15 cellular contexts compared by ENCODE assay signal in the genomic region with DNA sequence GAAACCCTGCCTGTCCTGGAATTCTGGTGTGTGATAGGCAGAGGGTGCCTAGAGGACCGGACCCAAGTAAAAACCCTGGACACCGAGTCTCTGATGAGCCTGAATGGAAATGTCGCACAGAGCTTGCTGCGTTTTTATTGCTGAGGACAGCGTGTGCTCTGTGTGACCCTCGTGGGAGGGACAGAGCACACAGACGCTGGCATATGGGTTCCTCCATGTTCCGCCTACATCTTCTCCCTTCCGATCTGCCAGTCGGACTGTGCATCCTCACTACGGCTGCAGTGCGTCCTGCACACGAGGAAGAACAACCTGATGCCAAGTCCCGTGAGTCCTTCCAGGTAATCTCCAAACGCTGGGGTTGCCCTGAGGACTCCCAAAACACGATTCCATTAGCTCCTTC.
DNase-seq lines count a peak whose midpoint lies in the region; ATAC-seq and TF ChIP-seq lines count a peak whose summit lies in the region.
"Had no signal": no experiment of that assay in that cellular context is flagged by ENCODE, and none has a peak within 500 bp of the region (broad histone marks: within the 10 kb centered on the region; RNA-seq: fewer than 3 reads in every experiment).

No MANE protein-coding gene starts in this region.

- ATAC-seq in GM21717 (IDR thresholded peaks at IDR 0.05; ENCODE audit: unreplicated experiment), result no peak
- no peak for ATAC-seq in HG03196 (IDR thresholded peaks at IDR 0.05; ENCODE audit: unreplicated experiment)
- ATAC-seq: effector memory CD8-positive, alpha-beta T cell; mucosa of descending colon had no signal

- no peak overlapping the region for H3K4me3 Mint-ChIP-seq in T-helper 1 cell treated with Interleukin-12 subunit alpha and Interleukin-12 subunit beta and Interleukin-4 antibody, amounts not matched to agents 30 μg/mL and 1 μg/mL, for 36 hours
- H3K4me3 Mint-ChIP-seq: effector memory CD8-positive, alpha-beta T cell had no signal

- H3K4me1 Mint-ChIP-seq in T-helper 1 cell treated with Interleukin-12 subunit alpha and Interleukin-12 subunit beta and Interleukin-4 antibody, amounts not matched to agents 30 μg/mL and 1 μg/mL, for 36 hours (ENCODE audit: low read depth), result peaks cover 18% of the 10 kb centered on the region

- H3K79me2 ChIP-seq in osteoblast (ENCODE audit: insufficient read depth, low read length), result peaks cover 92% of the 10 kb centered on the region

- no peaks in the 10 kb centered on the region for H3K9me3 ChIP-seq in osteoblast (ENCODE audit: low read depth, low read length)
- H3K9me3 ChIP-seq in vagina, result no peaks in the 10 kb centered on the region
- H3K9me3 ChIP-seq: mucosa of descending colon, thyroid gland had no signal

- H3K4me1 ChIP-seq in osteoblast (ENCODE audit: insufficient read depth, low read length) (peaks cover 74% of the 10 kb centered on the region), vagina (peaks cover 29% of the 10 kb centered on the region)

- no peaks in the 10 kb centered on the region for H3K27me3 Mint-ChIP-seq in T-helper 1 cell treated with Interleukin-12 subunit alpha and Interleukin-12 subunit beta and Interleukin-4 antibody, amounts not matched to agents 30 μg/mL and 1 μg/mL, for 36 hours (ENCODE audit: low read depth)
- H3K27me3 Mint-ChIP-seq: effector memory CD8-positive, alpha-beta T cell had no signal

- H3K36me3 ChIP-seq in osteoblast (ENCODE audit: insufficient read depth, low read length), result peaks cover 58% of the 10 kb centered on the region
- H3K36me3 ChIP-seq in vagina, result no peaks in the 10 kb centered on the region

- H3K4me2 ChIP-seq in osteoblast (ENCODE audit: insufficient read depth, low read length), result peak overlapping the region; percentile 78

- TF ChIP-seq CTCF in dorsolateral prefrontal cortex (IDR thresholded peaks at IDR 0.05 in 54 of 56, conservative IDR thresholded peaks at IDR 0.05 in 2 of 56; ENCODE audit: low read depth in 1 of 56, partially characterized antibody in 56 of 56) (no peak), osteoblast (IDR thresholded peaks at IDR 0.05; ENCODE audit: extremely low read depth, low read depth, low read length) (no peak), vagina (IDR thresholded peaks at IDR 0.05) (no peak)

- H3K36me3 Mint-ChIP-seq in T-helper 1 cell treated with Interleukin-12 subunit alpha and Interleukin-12 subunit beta and Interleukin-4 antibody, amounts not matched to agents 30 μg/mL and 1 μg/mL, for 36 hours (ENCODE audit: low read depth), result peaks cover 3% of the 10 kb centered on the region

- H3K4me3 ChIP-seq in dorsolateral prefrontal cortex (peak overlapping the region in 50 of 59 donors; percentile 0 to 56 (median 30)), osteoblast (ENCODE audit: insufficient read depth, low read length) (peak overlapping the region; percentile 67), vagina (no peak overlapping the region)
- H3K4me3 ChIP-seq: mucosa of descending colon, thyroid gland had no signal

- peak overlapping the region; percentile 23 for H3K27ac Mint-ChIP-seq in T-helper 1 cell treated with Interleukin-12 subunit alpha and Interleukin-12 subunit beta and Interleukin-4 antibody, amounts not matched to agents 30 μg/mL and 1 μg/mL, for 36 hours
- H3K27ac Mint-ChIP-seq: effector memory CD8-positive, alpha-beta T cell had no signal

- H3K27me3 ChIP-seq in dorsolateral prefrontal cortex (no peaks in the 10 kb centered on the region), osteoblast (ENCODE audit: insufficient read depth, low read length) (no peaks in the 10 kb centered on the region), vagina (no peaks in the 10 kb centered on the region)
- H3K27me3 ChIP-seq: thyroid gland had no signal

- no peak overlapping the region for H2AFZ ChIP-seq in osteoblast (ENCODE audit: low read length)

- H3K9me3 Mint-ChIP-seq in T-helper 1 cell treated with Interleukin-12 subunit alpha and Interleukin-12 subunit beta and Interleukin-4 antibody, amounts not matched to agents 30 μg/mL and 1 μg/mL, for 36 hours, result no peaks in the 10 kb centered on the region
- H3K9me3 Mint-ChIP-seq: effector memory CD8-positive, alpha-beta T cell had no signal

- intact Hi-C loops in dorsolateral prefrontal cortex (cut with DNase I) (no loop called here), vagina (cut with DNase I) (no loop called here)

- TF ChIP-seq POLR2A in vagina (IDR thresholded peaks at IDR 0.05), result no peak

- peaks cover 8% of the 10 kb centered on the region for H4K20me1 ChIP-seq in osteoblast (ENCODE audit: insufficient read depth, low read length)

- H3K27ac ChIP-seq in dorsolateral prefrontal cortex (peak overlapping the region in 42 of 59 donors; percentile 1 to 83 (median 46)), osteoblast (ENCODE audit: low read depth, low read length) (peak overlapping the region; percentile 89), vagina (peak overlapping the region; percentile 59)
- H3K27ac ChIP-seq: thyroid gland, VCaP had no signal

- DNase-seq in T-helper 1 cell (no peak), dorsolateral prefrontal cortex (peak in 1 of 10 donors; percentile 46), osteoblast (ENCODE audit: insufficient read length, low spot score, missing footprints) (peak; percentile 68), vagina (ENCODE audit: extremely low spot score in 2 of 2) (no peak), kidney glomerular epithelial cell (lab: John Stamatoyannopoulos, UW) (no peak)
- DNase-seq: activated gamma-delta T cell; effector memory CD8-positive, alpha-beta T cell; GOT3; mucosa of descending colon; NCI-H1092 treated with DMSO at 0.1 percent for 48 hours; thyroid gland had no signal

Comparison
In these comparisons a context has a peak if more than half of its experiments do, and no peak if none do; other contexts are left out.
1. H3K4me3 ChIP-seq: peak in dorsolateral prefrontal cortex (50 of 59) and osteoblast (single experiment); none in vagina (0 of 2).
2. Peak in every context shown above with its lines, with median percentiles within 50 percentile points of each other: H3K27ac ChIP-seq.